ENCODE assay signal across 12 cellular contexts in genomic region chr6:43806041-43806757, GRCh38. TPM values are rescaled to one million over a fixed set of nuclear protein-coding genes. Genes with fewer than 3 reads are reported as not detected.
DNase-seq lines count a peak whose midpoint lies in the region; ATAC-seq, FAIRE-seq and TF ChIP-seq lines count a peak whose summit lies in the region.
"Had no signal": no experiment of that assay in that cellular context is flagged by ENCODE, and none has a peak within 500 bp of the region (broad histone marks: within the 10 kb centered on the region; RNA-seq: fewer than 3 reads in every experiment).

No MANE protein-coding gene starts in this region.

- peak overlapping the region in 1 of 2 donors; percentile 56 for H3K9ac ChIP-seq in kidney (ENCODE audit: low read length in 2 of 2)

- DNase-seq in ELR (ENCODE audit: low read depth) (peak; percentile 53), RWPE2 (ENCODE audit: low spot score) (no peak), kidney (no peak), stomach (peak; percentile 78), AG08395 (ENCODE audit: low spot score) (no peak), T-helper 2 cell (no peak), frontal cortex (ENCODE audit: low spot score in 2 of 2) (no peak)
- DNase-seq in activated T-helper 2 cell treated with anti-CD3 and anti-CD28 coated beads, Interferon-gamma antibody, Interleukin-2, Interleukin-4, amounts not matched to agents 10 μg/mL and 5 μg/mL and 100 μg/mL, durations not matched to agents 14 hours and 24 hours and 36 hours (ENCODE audit: low spot score), result no peak
- DNase-seq: Right ventricle myocardium superior; stimulated activated CD4-positive, alpha-beta T cell treated with anti-CD3 and anti-CD28 coated beads, Interleukin-4, amount 100 ng/mL, for 1 hour; stimulated activated naive CD4-positive, alpha-beta T cell treated with Interleukin-2 at 50 U/mL for 16 hours had no signal

- H3K4me3 Mint-ChIP-seq in activated T-helper 2 cell treated with anti-CD3 and anti-CD28 coated beads, Interferon-gamma antibody, Interleukin-2, Interleukin-4, amounts not matched to agents 10 μg/mL and 5 μg/mL and 100 μg/mL, durations not matched to agents 14 hours and 24 hours and 36 hours (ENCODE audit: low read depth), result no peak overlapping the region

- FAIRE-seq in kidney (lab: Jason Lieb, UNC) (no peak), frontal cortex (lab: Jason Lieb, UNC) (no peak)

- intact Hi-C loops in kidney (cut with DNase I) (no loop called here), stomach (cut with DNase I; ENCODE audit: low total_unique reads) (no loop called here)
- intact Hi-C loops in activated T-helper 2 cell treated with anti-CD3 and anti-CD28 coated beads, Interferon-gamma antibody, Interleukin-2, Interleukin-4, amounts not matched to agents 10 μg/mL and 5 μg/mL and 100 μg/mL, durations not matched to agents 14 hours and 24 hours and 36 hours (cut with micrococcal nuclease), result no loop called here

- H3K27me3 Mint-ChIP-seq in activated T-helper 2 cell treated with anti-CD3 and anti-CD28 coated beads, Interferon-gamma antibody, Interleukin-2, Interleukin-4, amounts not matched to agents 10 μg/mL and 5 μg/mL and 100 μg/mL, durations not matched to agents 14 hours and 24 hours and 36 hours (ENCODE audit: low read depth), result peaks cover 2% of the 10 kb centered on the region

- H3K27ac ChIP-seq in RWPE2 (ENCODE audit: poor library complexity, severe bottlenecking) (no peak overlapping the region), kidney (ENCODE audit: low read depth in 2 of 2, low read length in 2 of 2) (peak overlapping the region; percentile 77 to 86), stomach (peak overlapping the region; percentile 61 to 84 (median 80))
- H3K27ac ChIP-seq: coronary artery had no signal

- no peak overlapping the region for H3K27ac Mint-ChIP-seq in activated T-helper 2 cell treated with anti-CD3 and anti-CD28 coated beads, Interferon-gamma antibody, Interleukin-2, Interleukin-4, amounts not matched to agents 10 μg/mL and 5 μg/mL and 100 μg/mL, durations not matched to agents 14 hours and 24 hours and 36 hours

- no peaks in the 10 kb centered on the region for H3K9me3 Mint-ChIP-seq in activated T-helper 2 cell treated with anti-CD3 and anti-CD28 coated beads, Interferon-gamma antibody, Interleukin-2, Interleukin-4, amounts not matched to agents 10 μg/mL and 5 μg/mL and 100 μg/mL, durations not matched to agents 14 hours and 24 hours and 36 hours

- H3K36me3 ChIP-seq in RWPE2 (ENCODE audit: low read depth), result no peaks in the 10 kb centered on the region
- no peaks in the 10 kb centered on the region for H3K36me3 ChIP-seq in kidney (ENCODE audit: control insufficient read depth in 1 of 2, insufficient read depth in 2 of 2, low read length in 2 of 2)
- H3K36me3 ChIP-seq in stomach, result no peaks in the 10 kb centered on the region

- TF ChIP-seq CTCF in RWPE2 (IDR thresholded peaks at IDR 0.05; ENCODE audit: poor library complexity, severe bottlenecking) (no peak), kidney (IDR thresholded peaks at IDR 0.05; ENCODE audit: borderline replicate concordance, extremely low read depth, insufficient read depth) (no peak), stomach (IDR thresholded peaks at IDR 0.05) (no peak)

- TF ChIP-seq EP300 in stomach (IDR thresholded peaks at IDR 0.05), result no peak

- H3K4me1 ChIP-seq in RWPE2 (ENCODE audit: insufficient read depth, poor library complexity, severe bottlenecking) (peaks cover 7% of the 10 kb centered on the region), kidney (ENCODE audit: control insufficient read depth in 1 of 2, insufficient read depth in 1 of 2, low read depth in 1 of 2, low read length in 2 of 2) (peaks cover 28 to 41% of the 10 kb centered on the region in 2 donors), stomach (peaks cover 50 to 74% (median 64%) of the 10 kb centered on the region in 4 donors)

- H3K4me3 ChIP-seq in RWPE2 (ENCODE audit: severe bottlenecking) (no peak overlapping the region), kidney (ENCODE audit: low read length in 2 of 2) (peak overlapping the region; percentile 30 to 49), stomach (no peak overlapping the region)
- H3K4me3 ChIP-seq: coronary artery had no signal

- H3K4me1 Mint-ChIP-seq in activated T-helper 2 cell treated with anti-CD3 and anti-CD28 coated beads, Interferon-gamma antibody, Interleukin-2, Interleukin-4, amounts not matched to agents 10 μg/mL and 5 μg/mL and 100 μg/mL, durations not matched to agents 14 hours and 24 hours and 36 hours (ENCODE audit: low read depth), result peaks cover 2% of the 10 kb centered on the region

- no peak for TF ChIP-seq POLR2A in stomach (IDR thresholded peaks at IDR 0.05)

- H3K27me3 ChIP-seq in RWPE2 (ENCODE audit: insufficient read depth, poor library complexity, severe bottlenecking), result no peaks in the 10 kb centered on the region
- no peaks in the 10 kb centered on the region for H3K27me3 ChIP-seq in stomach

- ATAC-seq in RWPE2 (ENCODE audit: low read depth), result peak; percentile 49; the same call in 2 of the 3 replicates

- no peaks in the 10 kb centered on the region for H3K36me3 Mint-ChIP-seq in activated T-helper 2 cell treated with anti-CD3 and anti-CD28 coated beads, Interferon-gamma antibody, Interleukin-2, Interleukin-4, amounts not matched to agents 10 μg/mL and 5 μg/mL and 100 μg/mL, durations not matched to agents 14 hours and 24 hours and 36 hours (ENCODE audit: low read depth)

- H3K9me3 ChIP-seq in RWPE2 (ENCODE audit: severe bottlenecking), result no peaks in the 10 kb centered on the region
- no peaks in the 10 kb centered on the region for H3K9me3 ChIP-seq in kidney (ENCODE audit: control insufficient read depth in 1 of 2, low read length in 2 of 2)
- no peaks in the 10 kb centered on the region for H3K9me3 ChIP-seq in stomach

- WGBS in stomach, 5 donors, result 33 to 61% (median 55%) methylated on average over 8 to 9 of the region's 9 CpGs

RNA-seq across cellular contexts. Expression of gene VEGFA, which starts 36.2 kb away (rescaled TPM):
- total RNA-seq in kidney (36.3 TPM), stomach (100 to 1,000 TPM; 193 to 438 (median 352) TPM), frontal cortex (15.5 TPM)
- polyA plus RNA-seq in kidney (ENCODE audit: insufficient read depth, low read depth, low replicate concordance) (111 TPM), stomach (10 to 100 TPM; 28.6 to 87.7 (median 31.5) TPM)
- total RNA-seq in activated T-helper 2 cell treated with anti-CD3 and anti-CD28 coated beads, Interferon-gamma antibody, Interleukin-2, Interleukin-4, amounts not matched to agents 10 μg/mL and 5 μg/mL and 100 μg/mL, durations not matched to agents 14 hours and 24 hours and 36 hours, result 50.7 and 55.2 TPM in 2 replicates

Comparison
In these comparisons a context has a peak if more than half of its experiments do, and no peak if none do; other contexts are left out.
1. DNase-seq: peak in ELR (single experiment) and stomach (single experiment); none in RWPE2 (single experiment), kidney (single experiment), AG08395 (single experiment), activated T-helper 2 cell treated with anti-CD3 and anti-CD28 coated beads, Interferon-gamma antibody, Interleukin-2, Interleukin-4, amounts not matched to agents 10 μg/mL and 5 μg/mL and 100 μg/mL, durations not matched to agents 14 hours and 24 hours and 36 hours (single experiment), T-helper 2 cell (0 of 5) and frontal cortex (0 of 2).
2. H3K4me3 ChIP-seq: peak in kidney (2 of 2); none in RWPE2 (single experiment) and stomach (0 of 4).